ENCODE assay signal across 9 cellular contexts in genomic region chr17:44110823-44111633, GRCh38. TPM values are rescaled to one million over a fixed set of nuclear protein-coding genes. Genes with fewer than 3 reads are reported as not detected.
DNase-seq lines count a peak whose midpoint lies in the region; ATAC-seq lines count a peak whose summit lies in the region.
"Had no signal": no experiment of that assay in that cellular context is flagged by ENCODE, and none has a peak within 500 bp of the region (broad histone marks: within the 10 kb centered on the region; RNA-seq: fewer than 3 reads in every experiment).

No MANE protein-coding gene starts in this region.

- WGBS in mesodermal cell (ENCODE audit: insufficient coverage in 2 of 2), 2 experiments: 9 to 16% methylated on average over 23 to 26 of the region's 28 CpGs

- H3K4me3 ChIP-seq in endocrine pancreas (ENCODE audit: control insufficient read depth, insufficient read depth, low read length) (no peak overlapping the region), mesodermal cell (ENCODE audit: extremely low read depth, insufficient read depth, low read length, poor library complexity, severe bottlenecking) (peak overlapping the region; percentile 20)

- H3K4me1 Mint-ChIP-seq in activated CD8-positive, alpha-beta T cell treated with anti-CD3 and anti-CD28 coated beads, Interleukin-2, amount 10 ng/mL, durations not matched to agents 7 days and 5 days (ENCODE audit: low read depth): peaks cover 31% of the 10 kb centered on the region

- H3K36me3 ChIP-seq in endocrine pancreas (ENCODE audit: control insufficient read depth, insufficient read depth, low read length): no peaks in the 10 kb centered on the region
- peaks cover 34% of the 10 kb centered on the region for H3K36me3 ChIP-seq in mesodermal cell (ENCODE audit: control insufficient read depth, insufficient read depth, low read length)

- H3K4me3 Mint-ChIP-seq in activated CD8-positive, alpha-beta T cell treated with anti-CD3 and anti-CD28 coated beads, Interleukin-2, amount 10 ng/mL, durations not matched to agents 7 days and 5 days: peak overlapping the region; percentile 63

- H3K4me1 ChIP-seq in endocrine pancreas (ENCODE audit: control insufficient read depth, insufficient read depth, low read length): peaks cover 11% of the 10 kb centered on the region
- peaks cover 76% of the 10 kb centered on the region for H3K4me1 ChIP-seq in mesodermal cell (ENCODE audit: control insufficient read depth, insufficient read depth, low read length, poor library complexity, severe bottlenecking)

- no peaks in the 10 kb centered on the region for H3K36me3 Mint-ChIP-seq in activated CD8-positive, alpha-beta T cell treated with anti-CD3 and anti-CD28 coated beads, Interleukin-2, amount 10 ng/mL, durations not matched to agents 7 days and 5 days (ENCODE audit: low read depth)

- peak overlapping the region; percentile 64 for H3K27ac Mint-ChIP-seq in activated CD8-positive, alpha-beta T cell treated with anti-CD3 and anti-CD28 coated beads, Interleukin-2, amount 10 ng/mL, durations not matched to agents 7 days and 5 days

- ATAC-seq in HG03354 (IDR thresholded peaks at IDR 0.05; ENCODE audit: poor library complexity, severe bottlenecking, unreplicated experiment) (peak; percentile 56), HG02571 (IDR thresholded peaks at IDR 0.05; ENCODE audit: unreplicated experiment) (no peak)
- ATAC-seq in activated CD8-positive, alpha-beta T cell treated with anti-CD3 and anti-CD28 coated beads, Interleukin-2, amount 10 ng/mL, durations not matched to agents 7 days and 5 days: peak; percentile 78

- DNase-seq in GM04503 (ENCODE audit: low read depth) (peak; percentile 64), NCI-H524 treated with DMSO at 0.1 percent for 48 hours (lab: John Stamatoyannopoulos, UW) (peak; percentile 87)
- peak; percentile 84 for DNase-seq in activated CD8-positive, alpha-beta T cell treated with anti-CD3 and anti-CD28 coated beads, Interleukin-2, amount 10 ng/mL, durations not matched to agents 7 days and 5 days
- DNase-seq in stimulated activated CD8-positive, alpha-beta memory T cell treated with anti-CD3 and anti-CD28 coated beads, Interleukin-15, amount 100 ng/mL, for 4 hours (ENCODE audit: low read depth in 2 of 2): peak; percentile 15 to 21

- no peaks in the 10 kb centered on the region for H3K9me3 ChIP-seq in endocrine pancreas (ENCODE audit: control insufficient read depth, low read length)
- H3K9me3 ChIP-seq in mesodermal cell (ENCODE audit: control insufficient read depth, low read length): no peaks in the 10 kb centered on the region

- H3K27me3 ChIP-seq in endocrine pancreas (ENCODE audit: control insufficient read depth, insufficient read depth, low read length): no peaks in the 10 kb centered on the region

- POLR2A ChIA-PET in activated CD8-positive, alpha-beta T cell treated with anti-CD3 and anti-CD28 coated beads, Interleukin-2, amount 10 ng/mL, durations not matched to agents 7 days and 5 days (lab: Charles Lee): interaction anchor here (1.6 to 4.7 kb wide), 3 partner anchors 11 to 75 kb away, joined by 4 to 33 read pairs (median 5); partner anchors contain the start of genes HDAC5 and TMUB2

- CTCF ChIA-PET in activated CD8-positive, alpha-beta T cell treated with anti-CD3 and anti-CD28 coated beads, Interleukin-2, amount 10 ng/mL, durations not matched to agents 7 days and 5 days (lab: Charles Lee): interaction anchor here (1.2 to 1.7 kb wide), 3 partner anchors 12 to 167 kb away, joined by 3 to 7 read pairs (median 5); partner anchors contain the start of gene HDAC5

- H3K27me3 Mint-ChIP-seq in activated CD8-positive, alpha-beta T cell treated with anti-CD3 and anti-CD28 coated beads, Interleukin-2, amount 10 ng/mL, durations not matched to agents 7 days and 5 days (ENCODE audit: low read depth): no peaks in the 10 kb centered on the region

- no peaks in the 10 kb centered on the region for H3K9me3 Mint-ChIP-seq in activated CD8-positive, alpha-beta T cell treated with anti-CD3 and anti-CD28 coated beads, Interleukin-2, amount 10 ng/mL, durations not matched to agents 7 days and 5 days (ENCODE audit: insufficient read depth)

- H3K27ac ChIP-seq in mesodermal cell (ENCODE audit: low read depth, low read length, severe bottlenecking): peak overlapping the region; percentile 37

- H3K9ac ChIP-seq in endocrine pancreas (ENCODE audit: control insufficient read depth, insufficient read depth, low read length): peak overlapping the region; percentile 90

RNA-seq across cellular contexts. Expression of gene HDAC5, which starts 12.4 kb away (rescaled TPM):
- 10 to 100 TPM; 24.0 to 24.9 TPM for total RNA-seq in activated CD8-positive, alpha-beta T cell treated with anti-CD3 and anti-CD28 coated beads, Interleukin-2, amount 10 ng/mL, durations not matched to agents 7 days and 5 days
- polyA plus RNA-seq in mesodermal cell (2013, experiment 1 of 2): 93.2 TPM
- polyA plus RNA-seq in mesodermal cell (2013, experiment 2 of 2): 80.8 TPM

RNA-seq across cellular contexts. Expression of gene HROB, which starts 30.7 kb away (rescaled TPM):
- 10 to 100 TPM; 16.4 to 18.0 TPM for total RNA-seq in activated CD8-positive, alpha-beta T cell treated with anti-CD3 and anti-CD28 coated beads, Interleukin-2, amount 10 ng/mL, durations not matched to agents 7 days and 5 days
- 9.4 TPM for polyA plus RNA-seq in mesodermal cell (2013, experiment 1 of 2)
- 7.0 TPM for polyA plus RNA-seq in mesodermal cell (2013, experiment 2 of 2)

RNA-seq across cellular contexts. Expression of gene G6PC3, which starts 40.5 kb away (rescaled TPM):
- total RNA-seq in activated CD8-positive, alpha-beta T cell treated with anti-CD3 and anti-CD28 coated beads, Interleukin-2, amount 10 ng/mL, durations not matched to agents 7 days and 5 days: 10 to 100 TPM; 19.3 to 19.7 TPM
- polyA plus RNA-seq in mesodermal cell (2013, experiment 1 of 2): 113 TPM
- polyA plus RNA-seq in mesodermal cell (2013, experiment 2 of 2): 95.1 TPM

RNA-seq across cellular contexts. Expression of gene LSM12, which starts 44.6 kb away (rescaled TPM):
- total RNA-seq in activated CD8-positive, alpha-beta T cell treated with anti-CD3 and anti-CD28 coated beads, Interleukin-2, amount 10 ng/mL, durations not matched to agents 7 days and 5 days: 10 to 100 TPM; 61.9 to 62.5 TPM
- polyA plus RNA-seq in mesodermal cell (2013, experiment 1 of 2): 56.3 TPM
- 60.4 TPM for polyA plus RNA-seq in mesodermal cell (2013, experiment 2 of 2)

RNA-seq across cellular contexts. Expression of gene ASB16, which starts 59.5 kb away (rescaled TPM):
- under 1 TPM; 0.26 to 0.42 TPM for total RNA-seq in activated CD8-positive, alpha-beta T cell treated with anti-CD3 and anti-CD28 coated beads, Interleukin-2, amount 10 ng/mL, durations not matched to agents 7 days and 5 days
- polyA plus RNA-seq in mesodermal cell (2013, experiment 1 of 2): not detected
- not detected for polyA plus RNA-seq in mesodermal cell (2013, experiment 2 of 2)
- total RNA-seq: pulmonary artery endothelial cell had no signal

Comparison
In these comparisons a context has a peak if more than half of its experiments do, and no peak if none do; other contexts are left out.
1. DNase-seq: peak in every context shown above with its lines; median percentile 87 in NCI-H524 treated with DMSO at 0.1 percent for 48 hours; 84 in activated CD8-positive, alpha-beta T cell treated with anti-CD3 and anti-CD28 coated beads, Interleukin-2, amount 10 ng/mL, durations not matched to agents 7 days and 5 days; 64 in GM04503; 18 in stimulated activated CD8-positive, alpha-beta memory T cell treated with anti-CD3 and anti-CD28 coated beads, Interleukin-15, amount 100 ng/mL, for 4 hours.